ENCODE assay signal across 1 cellular context in genomic region chr9:127158995-127159801, GRCh38.
TF ChIP-seq lines count a peak whose summit lies in the region.

No MANE protein-coding gene starts in this region.

TF ChIP-seq in K562, 482 proteins besides CTCF, POLR2A, EP300 and RAD21 (continued from another document and continues in another):
- TF ChIP-seq, protein P1, sequence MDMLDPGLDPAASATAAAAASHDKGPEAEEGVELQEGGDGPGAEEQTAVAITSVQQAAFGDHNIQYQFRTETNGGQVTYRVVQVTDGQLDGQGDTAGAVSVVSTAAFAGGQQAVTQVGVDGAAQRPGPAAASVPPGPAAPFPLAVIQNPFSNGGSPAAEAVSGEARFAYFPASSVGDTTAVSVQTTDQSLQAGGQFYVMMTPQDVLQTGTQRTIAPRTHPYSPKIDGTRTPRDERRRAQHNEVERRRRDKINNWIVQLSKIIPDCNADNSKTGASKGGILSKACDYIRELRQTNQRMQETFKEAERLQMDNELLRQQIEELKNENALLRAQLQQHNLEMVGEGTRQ (CRISPR knock-in tag; IDR thresholded peaks at IDR 0.05): peak; percentile 77
- TF ChIP-seq ZKSCAN3 (CRISPR knock-in tag; IDR thresholded peaks at IDR 0.05) (no peak), RBM22 (IDR thresholded peaks at IDR 0.05; ENCODE audit: low read depth, low read length, poor library complexity, severe bottlenecking) (no peak), ZNF431 (CRISPR knock-in tag; IDR thresholded peaks at IDR 0.05) (peak; percentile 74; the same call in 1 of the 2 replicates), SAFB (IDR thresholded peaks at IDR 0.05; ENCODE audit: borderline replicate concordance, low read depth, low read length) (no peak), AFF1 (IDR thresholded peaks at IDR 0.05; ENCODE audit: low read depth in 1 of 2, partially characterized antibody in 2 of 2) (no peak), CGGBP1 (CRISPR knock-in tag; IDR thresholded peaks at IDR 0.05) (no peak), HDAC8 (tag; IDR thresholded peaks at IDR 0.05) (peak; percentile 89), ZKSCAN1 (IDR thresholded peaks at IDR 0.05; ENCODE audit: low read depth, low read length) (no peak), TAF9B (IDR thresholded peaks at IDR 0.05; ENCODE audit: partially characterized antibody) (no peak), ZBTB12 (CRISPR knock-in tag; IDR thresholded peaks at IDR 0.05) (no peak), FOXK1 (CRISPR knock-in tag; IDR thresholded peaks at IDR 0.05; ENCODE audit: borderline replicate concordance) (peak; percentile 92), ZNF696 (CRISPR knock-in tag; conservative IDR thresholded peaks at IDR 0.05) (no peak), PYGO2 (tag; IDR thresholded peaks at IDR 0.05) (no peak; the same call in 1 of the 2 replicates), EP400 (IDR thresholded peaks at IDR 0.05) (peak; percentile 80), CAMTA2 (CRISPR knock-in tag; conservative IDR thresholded peaks at IDR 0.05) (no peak), IRF2 (CRISPR knock-in tag; IDR thresholded peaks at IDR 0.05) (no peak), MCM3 (IDR thresholded peaks at IDR 0.05) (no peak), MEF2D (tag; conservative IDR thresholded peaks at IDR 0.05; ENCODE audit: low read depth) (no peak; the same call in 1 of the 2 replicates), EGR1 (conservative IDR thresholded peaks at IDR 0.05) (no peak), RFX1 (IDR thresholded peaks at IDR 0.05) (no peak), ATF4 (CRISPR knock-in tag; IDR thresholded peaks at IDR 0.05) (no peak), HOMEZ (CRISPR knock-in tag; IDR thresholded peaks at IDR 0.05) (peak; percentile 7; the same call in 1 of the 2 replicates), TFAM (CRISPR knock-in tag; conservative IDR thresholded peaks at IDR 0.05) (no peak), USF1 (CRISPR knock-in tag; IDR thresholded peaks at IDR 0.05) (peak; percentile 91), BACH1 (tag; IDR thresholded peaks at IDR 0.05) (peak; percentile 69), MECOM (CRISPR knock-in tag; IDR thresholded peaks at IDR 0.05) (peak; percentile 63), BHLHE40 (IDR thresholded peaks at IDR 0.05; ENCODE audit: low read length) (peak; percentile 81), GTF2A2 (tag; IDR thresholded peaks at IDR 0.05) (no peak)
- TF ChIP-seq, protein P2, sequence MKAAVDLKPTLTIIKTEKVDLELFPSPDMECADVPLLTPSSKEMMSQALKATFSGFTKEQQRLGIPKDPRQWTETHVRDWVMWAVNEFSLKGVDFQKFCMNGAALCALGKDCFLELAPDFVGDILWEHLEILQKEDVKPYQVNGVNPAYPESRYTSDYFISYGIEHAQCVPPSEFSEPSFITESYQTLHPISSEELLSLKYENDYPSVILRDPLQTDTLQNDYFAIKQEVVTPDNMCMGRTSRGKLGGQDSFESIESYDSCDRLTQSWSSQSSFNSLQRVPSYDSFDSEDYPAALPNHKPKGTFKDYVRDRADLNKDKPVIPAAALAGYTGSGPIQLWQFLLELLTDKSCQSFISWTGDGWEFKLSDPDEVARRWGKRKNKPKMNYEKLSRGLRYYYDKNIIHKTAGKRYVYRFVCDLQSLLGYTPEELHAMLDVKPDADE (conservative IDR thresholded peaks at IDR 0.05; ENCODE audit: control insufficient read depth, low read depth, low read length): no peak
- TF ChIP-seq, protein P3, sequence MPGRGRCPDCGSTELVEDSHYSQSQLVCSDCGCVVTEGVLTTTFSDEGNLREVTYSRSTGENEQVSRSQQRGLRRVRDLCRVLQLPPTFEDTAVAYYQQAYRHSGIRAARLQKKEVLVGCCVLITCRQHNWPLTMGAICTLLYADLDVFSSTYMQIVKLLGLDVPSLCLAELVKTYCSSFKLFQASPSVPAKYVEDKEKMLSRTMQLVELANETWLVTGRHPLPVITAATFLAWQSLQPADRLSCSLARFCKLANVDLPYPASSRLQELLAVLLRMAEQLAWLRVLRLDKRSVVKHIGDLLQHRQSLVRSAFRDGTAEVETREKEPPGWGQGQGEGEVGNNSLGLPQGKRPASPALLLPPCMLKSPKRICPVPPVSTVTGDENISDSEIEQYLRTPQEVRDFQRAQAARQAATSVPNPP (IDR thresholded peaks at IDR 0.05; ENCODE audit: borderline replicate concordance, insufficient read depth, insufficient read length): no peak
- TF ChIP-seq, protein P4, sequence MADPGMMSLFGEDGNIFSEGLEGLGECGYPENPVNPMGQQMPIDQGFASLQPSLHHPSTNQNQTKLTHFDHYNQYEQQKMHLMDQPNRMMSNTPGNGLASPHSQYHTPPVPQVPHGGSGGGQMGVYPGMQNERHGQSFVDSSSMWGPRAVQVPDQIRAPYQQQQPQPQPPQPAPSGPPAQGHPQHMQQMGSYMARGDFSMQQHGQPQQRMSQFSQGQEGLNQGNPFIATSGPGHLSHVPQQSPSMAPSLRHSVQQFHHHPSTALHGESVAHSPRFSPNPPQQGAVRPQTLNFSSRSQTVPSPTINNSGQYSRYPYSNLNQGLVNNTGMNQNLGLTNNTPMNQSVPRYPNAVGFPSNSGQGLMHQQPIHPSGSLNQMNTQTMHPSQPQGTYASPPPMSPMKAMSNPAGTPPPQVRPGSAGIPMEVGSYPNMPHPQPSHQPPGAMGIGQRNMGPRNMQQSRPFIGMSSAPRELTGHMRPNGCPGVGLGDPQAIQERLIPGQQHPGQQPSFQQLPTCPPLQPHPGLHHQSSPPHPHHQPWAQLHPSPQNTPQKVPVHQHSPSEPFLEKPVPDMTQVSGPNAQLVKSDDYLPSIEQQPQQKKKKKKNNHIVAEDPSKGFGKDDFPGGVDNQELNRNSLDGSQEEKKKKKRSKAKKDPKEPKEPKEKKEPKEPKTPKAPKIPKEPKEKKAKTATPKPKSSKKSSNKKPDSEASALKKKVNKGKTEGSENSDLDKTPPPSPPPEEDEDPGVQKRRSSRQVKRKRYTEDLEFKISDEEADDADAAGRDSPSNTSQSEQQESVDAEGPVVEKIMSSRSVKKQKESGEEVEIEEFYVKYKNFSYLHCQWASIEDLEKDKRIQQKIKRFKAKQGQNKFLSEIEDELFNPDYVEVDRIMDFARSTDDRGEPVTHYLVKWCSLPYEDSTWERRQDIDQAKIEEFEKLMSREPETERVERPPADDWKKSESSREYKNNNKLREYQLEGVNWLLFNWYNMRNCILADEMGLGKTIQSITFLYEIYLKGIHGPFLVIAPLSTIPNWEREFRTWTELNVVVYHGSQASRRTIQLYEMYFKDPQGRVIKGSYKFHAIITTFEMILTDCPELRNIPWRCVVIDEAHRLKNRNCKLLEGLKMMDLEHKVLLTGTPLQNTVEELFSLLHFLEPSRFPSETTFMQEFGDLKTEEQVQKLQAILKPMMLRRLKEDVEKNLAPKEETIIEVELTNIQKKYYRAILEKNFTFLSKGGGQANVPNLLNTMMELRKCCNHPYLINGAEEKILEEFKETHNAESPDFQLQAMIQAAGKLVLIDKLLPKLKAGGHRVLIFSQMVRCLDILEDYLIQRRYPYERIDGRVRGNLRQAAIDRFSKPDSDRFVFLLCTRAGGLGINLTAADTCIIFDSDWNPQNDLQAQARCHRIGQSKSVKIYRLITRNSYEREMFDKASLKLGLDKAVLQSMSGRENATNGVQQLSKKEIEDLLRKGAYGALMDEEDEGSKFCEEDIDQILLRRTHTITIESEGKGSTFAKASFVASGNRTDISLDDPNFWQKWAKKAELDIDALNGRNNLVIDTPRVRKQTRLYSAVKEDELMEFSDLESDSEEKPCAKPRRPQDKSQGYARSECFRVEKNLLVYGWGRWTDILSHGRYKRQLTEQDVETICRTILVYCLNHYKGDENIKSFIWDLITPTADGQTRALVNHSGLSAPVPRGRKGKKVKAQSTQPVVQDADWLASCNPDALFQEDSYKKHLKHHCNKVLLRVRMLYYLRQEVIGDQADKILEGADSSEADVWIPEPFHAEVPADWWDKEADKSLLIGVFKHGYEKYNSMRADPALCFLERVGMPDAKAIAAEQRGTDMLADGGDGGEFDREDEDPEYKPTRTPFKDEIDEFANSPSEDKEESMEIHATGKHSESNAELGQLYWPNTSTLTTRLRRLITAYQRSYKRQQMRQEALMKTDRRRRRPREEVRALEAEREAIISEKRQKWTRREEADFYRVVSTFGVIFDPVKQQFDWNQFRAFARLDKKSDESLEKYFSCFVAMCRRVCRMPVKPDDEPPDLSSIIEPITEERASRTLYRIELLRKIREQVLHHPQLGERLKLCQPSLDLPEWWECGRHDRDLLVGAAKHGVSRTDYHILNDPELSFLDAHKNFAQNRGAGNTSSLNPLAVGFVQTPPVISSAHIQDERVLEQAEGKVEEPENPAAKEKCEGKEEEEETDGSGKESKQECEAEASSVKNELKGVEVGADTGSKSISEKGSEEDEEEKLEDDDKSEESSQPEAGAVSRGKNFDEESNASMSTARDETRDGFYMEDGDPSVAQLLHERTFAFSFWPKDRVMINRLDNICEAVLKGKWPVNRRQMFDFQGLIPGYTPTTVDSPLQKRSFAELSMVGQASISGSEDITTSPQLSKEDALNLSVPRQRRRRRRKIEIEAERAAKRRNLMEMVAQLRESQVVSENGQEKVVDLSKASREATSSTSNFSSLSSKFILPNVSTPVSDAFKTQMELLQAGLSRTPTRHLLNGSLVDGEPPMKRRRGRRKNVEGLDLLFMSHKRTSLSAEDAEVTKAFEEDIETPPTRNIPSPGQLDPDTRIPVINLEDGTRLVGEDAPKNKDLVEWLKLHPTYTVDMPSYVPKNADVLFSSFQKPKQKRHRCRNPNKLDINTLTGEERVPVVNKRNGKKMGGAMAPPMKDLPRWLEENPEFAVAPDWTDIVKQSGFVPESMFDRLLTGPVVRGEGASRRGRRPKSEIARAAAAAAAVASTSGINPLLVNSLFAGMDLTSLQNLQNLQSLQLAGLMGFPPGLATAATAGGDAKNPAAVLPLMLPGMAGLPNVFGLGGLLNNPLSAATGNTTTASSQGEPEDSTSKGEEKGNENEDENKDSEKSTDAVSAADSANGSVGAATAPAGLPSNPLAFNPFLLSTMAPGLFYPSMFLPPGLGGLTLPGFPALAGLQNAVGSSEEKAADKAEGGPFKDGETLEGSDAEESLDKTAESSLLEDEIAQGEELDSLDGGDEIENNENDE (IDR thresholded peaks at IDR 0.05; ENCODE audit: low read depth, low read length): no peak
- TF ChIP-seq, protein P5, sequence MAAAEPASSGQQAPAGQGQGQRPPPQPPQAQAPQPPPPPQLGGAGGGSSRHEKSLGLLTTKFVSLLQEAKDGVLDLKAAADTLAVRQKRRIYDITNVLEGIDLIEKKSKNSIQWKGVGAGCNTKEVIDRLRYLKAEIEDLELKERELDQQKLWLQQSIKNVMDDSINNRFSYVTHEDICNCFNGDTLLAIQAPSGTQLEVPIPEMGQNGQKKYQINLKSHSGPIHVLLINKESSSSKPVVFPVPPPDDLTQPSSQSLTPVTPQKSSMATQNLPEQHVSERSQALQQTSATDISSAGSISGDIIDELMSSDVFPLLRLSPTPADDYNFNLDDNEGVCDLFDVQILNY (CRISPR knock-in tag; IDR thresholded peaks at IDR 0.05): peak; percentile 88; the same call in 1 of the 2 replicates
